In the genomic region with DNA sequence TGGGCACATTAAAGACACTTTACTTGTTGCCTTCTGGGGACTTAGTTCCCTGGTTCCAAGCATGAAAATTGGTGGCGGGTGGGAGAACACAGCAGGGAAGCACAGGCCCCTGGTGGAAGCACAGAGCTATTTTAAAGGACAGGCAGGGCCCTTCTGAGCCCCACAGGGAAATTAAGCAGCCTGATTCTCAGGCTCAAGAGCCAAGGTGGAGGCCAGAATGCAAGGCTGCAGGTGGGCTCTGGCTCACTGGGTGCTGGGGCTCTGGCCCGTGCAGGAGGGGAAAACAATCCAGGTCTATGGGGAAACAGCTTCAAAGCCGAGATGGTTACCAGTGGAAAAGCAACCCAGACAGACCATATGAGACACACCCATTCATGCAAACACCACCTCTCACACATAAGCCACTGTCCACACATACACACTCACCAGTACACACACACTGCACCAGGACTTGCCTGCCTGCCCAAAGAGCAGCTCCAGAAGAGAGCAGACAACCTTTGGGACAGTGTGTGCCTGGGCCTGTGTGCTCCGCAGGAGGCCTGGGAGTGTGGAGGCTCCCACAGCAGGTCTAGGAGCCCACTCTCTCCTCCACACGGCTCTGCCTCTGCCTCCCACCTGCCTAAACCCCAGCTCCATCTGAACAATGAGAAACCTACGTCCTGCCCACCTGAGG, we compare ENCODE assay signal across 1 cellular context.
TF ChIP-seq lines count a peak whose summit lies in the region.

No MANE protein-coding gene starts in this region.

TF ChIP-seq in GM12878, 131 proteins besides CTCF, POLR2A, EP300 and RAD21:
- TF ChIP-seq ZBED1 (IDR thresholded peaks at IDR 0.05; ENCODE audit: borderline replicate concordance) (0 out of 2 replicates have a peak, but pooled peaks have one; percentile 20), ASH2L (IDR thresholded peaks at IDR 0.05; ENCODE audit: borderline replicate concordance, low read depth) (no peak), BMI1 (IDR thresholded peaks at IDR 0.05; ENCODE audit: borderline replicate concordance) (0 out of 2 replicates have a peak, but pooled peaks have one; percentile 36)
- TF ChIP-seq, protein P1, sequence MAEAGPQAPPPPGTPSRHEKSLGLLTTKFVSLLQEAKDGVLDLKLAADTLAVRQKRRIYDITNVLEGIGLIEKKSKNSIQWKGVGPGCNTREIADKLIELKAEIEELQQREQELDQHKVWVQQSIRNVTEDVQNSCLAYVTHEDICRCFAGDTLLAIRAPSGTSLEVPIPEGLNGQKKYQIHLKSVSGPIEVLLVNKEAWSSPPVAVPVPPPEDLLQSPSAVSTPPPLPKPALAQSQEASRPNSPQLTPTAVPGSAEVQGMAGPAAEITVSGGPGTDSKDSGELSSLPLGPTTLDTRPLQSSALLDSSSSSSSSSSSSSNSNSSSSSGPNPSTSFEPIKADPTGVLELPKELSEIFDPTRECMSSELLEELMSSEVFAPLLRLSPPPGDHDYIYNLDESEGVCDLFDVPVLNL (IDR thresholded peaks at IDR 0.05; ENCODE audit: low read depth, low read length) = no peak
